33 cellular contexts compared by ENCODE assay signal in genomic region chr3:57224856-57225255, GRCh38. TPM values are rescaled to one million over a fixed set of nuclear protein-coding genes. Genes with fewer than 3 reads are reported as not detected.
DNase-seq lines count a peak whose midpoint lies in the region; ATAC-seq, FAIRE-seq and TF ChIP-seq lines count a peak whose summit lies in the region.
"Had no signal": no experiment of that assay in that cellular context is flagged by ENCODE, and none has a peak within 500 bp of the region (broad histone marks: within the 10 kb centered on the region; RNA-seq: fewer than 3 reads in every experiment).

No MANE protein-coding gene starts in this region.

- TF ChIP-seq CTCF in GM12878 (IDR thresholded peaks at IDR 0.05 in 2 of 3, conservative IDR thresholded peaks at IDR 0.05 in 1 of 3; ENCODE audit: control insufficient read depth in 2 of 3, extremely low read depth in 1 of 3, insufficient read depth in 1 of 3, low read depth in 3 of 3, low read length in 3 of 3) (no peak), osteoblast (IDR thresholded peaks at IDR 0.05; ENCODE audit: extremely low read depth, low read depth, low read length) (no peak)

- H3K79me2 ChIP-seq in GM12878 (ENCODE audit: control insufficient read depth, insufficient read depth, low read length): peaks cover 25% of the 10 kb centered on the region
- peaks cover 15% of the 10 kb centered on the region for H3K79me2 ChIP-seq in osteoblast (ENCODE audit: insufficient read depth, low read length)

- H3K27me3 ChIP-seq in GM12878 (replicated peaks in 1 of 2; ENCODE audit: control insufficient read depth in 2 of 2, insufficient read depth in 2 of 2, low read length in 1 of 2) (no peaks in the 10 kb centered on the region), osteoblast (ENCODE audit: insufficient read depth, low read length) (no peaks in the 10 kb centered on the region)
- H3K27me3 ChIP-seq: foreskin keratinocyte, heart right ventricle, neutrophil, sigmoid colon had no signal

- FAIRE-seq in G401.6 (lab: Jason Lieb, UNC) (peak; percentile 44), GM12878 (lab: Jason Lieb, UNC) (no peak)
- FAIRE-seq: HTR-8/SVneo, urothelium cell line had no signal

- TF ChIP-seq RAD21 in GM12878 (IDR thresholded peaks at IDR 0.05; ENCODE audit: insufficient read depth, low read depth, low read length): no peak

- H3K27ac ChIP-seq in GM12878 (ENCODE audit: control insufficient read depth, insufficient read depth) (peak overlapping the region; percentile 36; the same call in 1 of the 2 replicates), osteoblast (ENCODE audit: low read depth, low read length) (no peak overlapping the region)
- H3K27ac ChIP-seq: foreskin keratinocyte, heart right ventricle, neutrophil, prostate gland, sigmoid colon, thoracic aorta had no signal

- no peaks in the 10 kb centered on the region for H4K20me1 ChIP-seq in GM12878 (ENCODE audit: control insufficient read depth, insufficient read depth)
- peaks cover 8% of the 10 kb centered on the region for H4K20me1 ChIP-seq in osteoblast (ENCODE audit: insufficient read depth, low read length)

- ATAC-seq in GM12878 (no peak), GM19023 (IDR thresholded peaks at IDR 0.05; ENCODE audit: unreplicated experiment) (no peak)
- ATAC-seq: effector memory CD8-positive, alpha-beta T cell; foreskin keratinocyte; heart right ventricle; left cardiac atrium; stimulated activated naive B cell treated with anti-CD40 and anti-IgM and Interleukin-4, amounts not matched to agents 10 μg/mL and 1 μg/mL and 100 μg/mL, for 72 hours; T-helper 17 cell had no signal

- no peak for TF ChIP-seq POLR2A in GM12878 (IDR thresholded peaks at IDR 0.05; ENCODE audit: low read depth, low read length)

- TF ChIP-seq EP300 in GM12878 (IDR thresholded peaks at IDR 0.05; ENCODE audit: borderline replicate concordance in 1 of 2, control insufficient read depth in 1 of 2, low read depth in 2 of 2, low read length in 2 of 2): no peak

- RAD21 ChIA-PET in GM12878 (lab: Charles Lee; ENCODE audit: unreplicated experiment): interaction anchor here (0.6 to 3.7 kb wide), 2 partner anchors 28 to 504 kb away, joined by 4 to 13 read pairs; no protein-coding TSS in a partner anchor

- peak overlapping the region; percentile 64 for H2AFZ ChIP-seq in GM12878 (ENCODE audit: control insufficient read depth, low read depth, low read length)
- peak overlapping the region; percentile 70 for H2AFZ ChIP-seq in osteoblast (ENCODE audit: low read length)

- CTCF ChIA-PET in GM12878 (lab: Yijun Ruan, JAX): interaction anchor here (0.7 to 1.7 kb wide), 6 partner anchors 9 to 27 kb away, joined by 3 to 6 read pairs (median 3); partner anchors contain the start of gene HESX1

- H3K9me3 ChIP-seq in GM12878 (replicated peaks; ENCODE audit: control insufficient read depth, insufficient read depth, low read length) (no peaks in the 10 kb centered on the region), osteoblast (ENCODE audit: low read depth, low read length) (no peaks in the 10 kb centered on the region)
- H3K9me3 ChIP-seq: heart right ventricle, neutrophil, prostate gland, sigmoid colon, thoracic aorta had no signal

- H3K4me1 ChIP-seq in GM12878 (ENCODE audit: control insufficient read depth, insufficient read depth, low read length): peaks cover 15% of the 10 kb centered on the region
- H3K4me1 ChIP-seq in osteoblast (ENCODE audit: insufficient read depth, low read length): peaks cover 29% of the 10 kb centered on the region

- no peaks in the 10 kb centered on the region for H3K36me3 ChIP-seq in GM12878 (ENCODE audit: control insufficient read depth in 2 of 2, insufficient read depth in 2 of 2, low read length in 1 of 2)
- H3K36me3 ChIP-seq in osteoblast (ENCODE audit: insufficient read depth, low read length): no peaks in the 10 kb centered on the region
- H3K36me3 ChIP-seq: heart right ventricle, neutrophil, prostate gland, sigmoid colon, thoracic aorta had no signal

- peak; percentile 40 for DNase-seq in M059J (ENCODE audit: low read depth)
- DNase-seq in GM12878 (ENCODE audit: low read depth, low spot score): no peak
- peak; percentile 82 for DNase-seq in osteoblast (ENCODE audit: insufficient read length, low spot score, missing footprints)
- no peak for DNase-seq in GM19240 (ENCODE audit: insufficient read length, low spot score)
- DNase-seq in superior temporal gyrus (ENCODE audit: extremely low spot score): no peak
- DNase-seq: activated CD4-positive, alpha-beta memory T cell treated with anti-CD3 and anti-CD28 coated beads, Interleukin-2, amount 10 ng/mL, durations not matched to agents 7 days and 5 days; activated CD4-positive, alpha-beta T cell treated with anti-CD3 and anti-CD28 coated beads for 1 hour; activated CD8-positive, alpha-beta memory T cell treated with anti-CD3 and anti-CD28 coated beads, Interleukin-2, amount 50 U/mL, for 48 hours; anterior cingulate cortex; caudate nucleus; CD4-positive, CD25-positive, alpha-beta regulatory T cell; cortex of kidney; effector memory CD8-positive, alpha-beta T cell; erythroblast; foreskin keratinocyte; heart right ventricle; KBM-7; left cardiac atrium; MV-4-11; NCI-H2171; NCI-H526; RPMI8226; sigmoid colon; stimulated activated CD4-positive, alpha-beta T cell treated with anti-CD3 and anti-CD28 coated beads, Interleukin-4, amount 100 ng/mL, for 4 hours; stimulated activated naive B cell treated with anti-CD40 and anti-IgM and Interleukin-4, amounts not matched to agents 10 μg/mL and 1 μg/mL and 100 μg/mL, for 72 hours; T-helper 17 cell had no signal

- 25% methylated on average over 4 of the region's 4 CpGs for WGBS in GM12878 (ENCODE audit: insufficient coverage, insufficient replicate concordance, low lambda C conversion rate, missing lambda C conversion rate)

- intact Hi-C loops in GM12878 (cut with micrococcal nuclease; ENCODE audit: unreplicated experiment): no loop called here

- in situ Hi-C loops in GM12878 (cut with MboI): no loop called here

- no peak overlapping the region for H3K9ac ChIP-seq in GM12878 (ENCODE audit: control insufficient read depth, insufficient read depth, low read length)

- H3K4me2 ChIP-seq in GM12878 (ENCODE audit: control insufficient read depth, insufficient read depth) (peak overlapping the region; percentile 60), osteoblast (ENCODE audit: insufficient read depth, low read length) (peak overlapping the region; percentile 48)

- POLR2A ChIA-PET in GM12878 (lab: Charles Lee): interaction anchor here (1.4 to 2.2 kb wide), 2 partner anchors 9 to 24 kb away, joined by 3 to 10 read pairs; no protein-coding TSS in a partner anchor

- H3K4me3 ChIP-seq in GM12878: peak overlapping the region; percentile 40; the same call in 1 of the 2 replicates
- H3K4me3 ChIP-seq in osteoblast (ENCODE audit: insufficient read depth, low read length): no peak overlapping the region
- H3K4me3 ChIP-seq: heart right ventricle, prostate gland, sigmoid colon, thoracic aorta had no signal

- BruUV-seq in GM12878 (replicated peaks; lab: Mats Ljungman, UMichigan): no TSS peak

- SMC1A ChIA-PET in GM12878 (lab: Charles Lee; ENCODE audit: uncharacterized antibody, unreplicated experiment): interaction anchor here (1.1 to 5.3 kb wide), 3 partner anchors 13 to 54 kb away, joined by 3 to 26 read pairs (median 3); partner anchors contain the start of gene HESX1

RNA-seq across cellular contexts. Expression of gene APPL1, which starts 2.7 kb away (rescaled TPM):
- 12.8 and 19.0 TPM in 2 replicates for total RNA-seq in M059J (2014; rRNA removed; shearing (Covaris generic))
- 91.7 and 99.2 TPM in 2 replicates for total RNA-seq in GM12878 (2013; cell fraction: nucleolus; rRNA removed)
- total RNA-seq in GM12878 (2014; rRNA removed) (56.5 and 66.2 TPM in 2 replicates), GM12878 (2014; rRNA removed; fragmentation: Illumina TruSeq; extraction: Trizol) (46.5 and 46.7 TPM in 2 replicates), GM12878 (2021) (35.2 and 39.5 TPM in 2 replicates), osteoblast (53.6 and 63.9 TPM in 2 replicates)
- 15.1 TPM for polyA plus RNA-seq in GM12878 (2011; ENCODE audit: low read depth)
- polyA plus RNA-seq in GM12878 (2011; rRNA removed) (40.9 and 66.4 TPM in 2 replicates), GM12878 (2014; fragmentation: Illumina TruSeq; extraction: Trizol) (38.3 and 44.0 TPM in 2 replicates), GM12878 (2014; fragmentation: Nextera tagmentation; extraction: Ambion mirVana) (10 to 100 TPM; 15.0 to 16.6 TPM), GM12878 (2014; rRNA removed) (23.1 and 26.0 TPM in 2 replicates), GM12878 (2016; fragmentation: Nextera tagmentation; extraction: Ambion mirVana) (10 to 100 TPM; 73.4 to 77.6 TPM)
- polyA plus RNA-seq in GM12878 (2011; cell fraction: cytosol; rRNA removed): 21.2 and 22.6 TPM in 2 replicates
- 16.3 and 16.4 TPM in 2 replicates for polyA plus RNA-seq in GM12878 (2011; cell fraction: nucleus; rRNA removed)
- polyA plus RNA-seq in GM12878 (2012): 20.5 and 22.5 TPM in 2 replicates
- polyA minus RNA-seq in GM12878 (2011; rRNA and poly(A)+ RNA removed): 58.4 and 64.9 TPM in 2 replicates
- polyA minus RNA-seq in GM12878 (2011; cell fraction: cytosol; rRNA and poly(A)+ RNA removed): 27.5 and 41.4 TPM in 2 replicates
- polyA minus RNA-seq in GM12878 (2011; cell fraction: nucleus; rRNA and poly(A)+ RNA removed): 23.3 and 31.1 TPM in 2 replicates

RNA-seq across cellular contexts. Expression of gene HESX1, which starts 25.1 kb away (rescaled TPM):
- total RNA-seq in M059J (2014; rRNA removed; shearing (Covaris generic)): 1.4 TPM in 1 of 2 replicates, not detected in the other
- 1.9 and 2.0 TPM in 2 replicates for total RNA-seq in GM12878 (2013; cell fraction: nucleolus; rRNA removed)
- total RNA-seq in GM12878 (2014; rRNA removed) (3.6 and 4.6 TPM in 2 replicates), GM12878 (2014; rRNA removed; fragmentation: Illumina TruSeq; extraction: Trizol) (2.5 and 2.7 TPM in 2 replicates), GM12878 (2021) (2.7 and 3.1 TPM in 2 replicates), osteoblast (0.29 and 0.72 TPM in 2 replicates)
- polyA plus RNA-seq in GM12878 (2011; ENCODE audit: low read depth): 0.75 TPM
- polyA plus RNA-seq in GM12878 (2011; rRNA removed) (5.8 and 8.3 TPM in 2 replicates), GM12878 (2014; fragmentation: Illumina TruSeq; extraction: Trizol) (4.4 and 4.8 TPM in 2 replicates), GM12878 (2014; fragmentation: Nextera tagmentation; extraction: Ambion mirVana) (1 to 10 TPM; 4.2 to 5.9 TPM), GM12878 (2014; rRNA removed) (3.3 and 5.1 TPM in 2 replicates), GM12878 (2016; fragmentation: Nextera tagmentation; extraction: Ambion mirVana) (1 to 10 TPM; 3.0 to 3.1 TPM)
- polyA plus RNA-seq in GM12878 (2011; cell fraction: cytosol; rRNA removed): 2.7 and 3.7 TPM in 2 replicates
- 5.4 and 7.0 TPM in 2 replicates for polyA plus RNA-seq in GM12878 (2011; cell fraction: nucleus; rRNA removed)
- 1.5 and 2.2 TPM in 2 replicates for polyA plus RNA-seq in GM12878 (2012)
- 0.80 and 1.2 TPM in 2 replicates for polyA minus RNA-seq in GM12878 (2011; rRNA and poly(A)+ RNA removed)
- polyA minus RNA-seq in GM12878 (2011; cell fraction: cytosol; rRNA and poly(A)+ RNA removed): not detected in 2 replicates
- polyA minus RNA-seq in GM12878 (2011; cell fraction: nucleus; rRNA and poly(A)+ RNA removed): 0.96 TPM in 1 of 2 replicates, not detected in the other
- total RNA-seq: CD4-positive, CD25-positive, alpha-beta regulatory T cell had no signal

RNA-seq across cellular contexts. Expression of gene IL17RD, which starts 59.7 kb away (rescaled TPM):
- total RNA-seq in M059J (2014; rRNA removed; shearing (Covaris generic)): 1.6 and 3.5 TPM in 2 replicates
- total RNA-seq in GM12878 (2013; cell fraction: nucleolus; rRNA removed): 0.04 TPM in 1 of 2 replicates, not detected in the other
- total RNA-seq in GM12878 (2014; rRNA removed) (0.05 and 0.06 TPM in 2 replicates), GM12878 (2014; rRNA removed; fragmentation: Illumina TruSeq; extraction: Trizol) (not detected in 2 replicates), GM12878 (2021) (0.05 and 0.08 TPM in 2 replicates), osteoblast (2.2 and 3.5 TPM in 2 replicates)
- polyA plus RNA-seq in GM12878 (2011; ENCODE audit: low read depth): not detected
- polyA plus RNA-seq in GM12878 (2011; rRNA removed) (0.04 TPM in 1 of 2 replicates, not detected in the other), GM12878 (2014; fragmentation: Illumina TruSeq; extraction: Trizol) (0.07 TPM in 1 of 2 replicates, not detected in the other), GM12878 (2014; fragmentation: Nextera tagmentation; extraction: Ambion mirVana) (not detected), GM12878 (2014; rRNA removed) (0.01 and 0.03 TPM in 2 replicates), GM12878 (2016; fragmentation: Nextera tagmentation; extraction: Ambion mirVana) (under 1 TPM; 0.03 to 0.04 TPM)
- 0.05 and 0.09 TPM in 2 replicates for polyA plus RNA-seq in GM12878 (2011; cell fraction: cytosol; rRNA removed)
- polyA plus RNA-seq in GM12878 (2011; cell fraction: nucleus; rRNA removed): 0.01 TPM in 1 of 2 replicates, not detected in the other
- polyA plus RNA-seq in GM12878 (2012): not detected in 2 replicates
- polyA minus RNA-seq in GM12878 (2011; rRNA and poly(A)+ RNA removed): 0.05 TPM in 1 of 2 replicates, not detected in the other
- not detected in 2 replicates for polyA minus RNA-seq in GM12878 (2011; cell fraction: cytosol; rRNA and poly(A)+ RNA removed)
- not detected in 2 replicates for polyA minus RNA-seq in GM12878 (2011; cell fraction: nucleus; rRNA and poly(A)+ RNA removed)
- total RNA-seq: CD4-positive, CD25-positive, alpha-beta regulatory T cell; T-helper 17 cell had no signal
- polyA plus RNA-seq: CD4-positive, CD25-positive, alpha-beta regulatory T cell had no signal

Comparison
In these comparisons a context has a peak if more than half of its experiments do, and no peak if none do; other contexts are left out.
1. DNase-seq: peak in M059J (single experiment) and osteoblast (single experiment); none in GM12878 (single experiment), GM19240 (single experiment) and superior temporal gyrus (single experiment).